18 cellular contexts compared by ENCODE assay signal in the genomic region with DNA sequence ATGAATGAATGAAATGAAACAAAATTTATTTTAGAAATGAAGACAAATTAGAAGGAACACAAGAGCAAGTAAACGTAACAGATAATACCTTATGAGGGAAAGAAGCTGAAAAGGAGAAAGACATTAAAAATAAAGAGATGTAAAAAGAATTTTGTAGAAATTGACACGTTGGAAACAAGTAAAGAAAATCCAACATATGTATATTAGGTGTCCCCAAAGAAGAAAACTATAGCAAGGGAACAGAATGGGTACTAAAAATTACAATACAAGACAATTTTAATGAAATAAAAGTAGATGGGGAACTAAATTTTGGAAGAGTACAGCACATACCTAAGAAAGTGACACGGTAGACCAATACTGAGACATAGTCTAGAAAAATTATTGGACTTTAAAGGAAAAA. TPM values are rescaled to one million over a fixed set of nuclear protein-coding genes. Genes with fewer than 3 reads are reported as not detected.
DNase-seq lines count a peak whose midpoint lies in the region; ATAC-seq and TF ChIP-seq lines count a peak whose summit lies in the region.
"Had no signal": no experiment of that assay in that cellular context is flagged by ENCODE, and none has a peak within 500 bp of the region (broad histone marks: within the 10 kb centered on the region; RNA-seq: fewer than 3 reads in every experiment).

No MANE protein-coding gene starts in this region.

- H3K4me3 ChIP-seq in HEK293 (ENCODE audit: low read depth, low read length) (no peak overlapping the region), coronary artery (no peak overlapping the region)
- H3K4me3 ChIP-seq: A549; BLaER1 treated with 17β-estradiol and CSF1 and Interleukin-3, amounts not matched to agents 10 nM and 100 nM had no signal

- DNase-seq in activated T-cell treated with anti-CD3 and anti-CD28 coated beads, Interleukin-2, amount 50 U/mL, for 72 hours = no peak
- no peak for DNase-seq in activated T-cell treated with anti-CD3 and anti-CD28 coated beads, Interleukin-2, amount 50 U/mL, for 48 hours
- DNase-seq in endothelial cell (ENCODE audit: low spot score) = no peak
- DNase-seq in activated CD8-positive, alpha-beta memory T cell treated with anti-CD3 and anti-CD28 coated beads for 24 hours = no peak
- DNase-seq in coronary artery (ENCODE audit: low spot score) = no peak
- DNase-seq: AML-193; Caco-2; Calu3; CD4-positive, alpha-beta T cell; CD8-positive, alpha-beta T cell; DMS79 treated with DMSO at 0.1 percent for 48 hours; GF-D8 had no signal

- no peak for ATAC-seq in activated T-cell treated with anti-CD3 and anti-CD28 coated beads, Interleukin-2, amount 50 U/mL, for 72 hours (replicated peaks in 1 of 2)
- ATAC-seq: A549; CD8-positive, alpha-beta T cell had no signal

- POLR2A ChIA-PET in HEK293 (lab: Yijun Ruan, JAX) = no interaction called here

- no peaks in the 10 kb centered on the region for H3K27me3 Mint-ChIP-seq in activated T-cell treated with anti-CD3 and anti-CD28 coated beads, Interleukin-2, amount 50 U/mL, for 72 hours (ENCODE audit: low read depth)
- peaks cover 2% of the 10 kb centered on the region for H3K27me3 Mint-ChIP-seq in endothelial cell (ENCODE audit: unreplicated experiment)
- H3K27me3 Mint-ChIP-seq: B cell; CD4-positive, alpha-beta T cell had no signal

- H3K4me1 Mint-ChIP-seq in activated T-cell treated with anti-CD3 and anti-CD28 coated beads, Interleukin-2, amount 50 U/mL, for 72 hours (ENCODE audit: low read depth) = peaks cover 36% of the 10 kb centered on the region
- H3K4me1 Mint-ChIP-seq in endothelial cell (ENCODE audit: unreplicated experiment) = peaks cover 9% of the 10 kb centered on the region

- peaks cover 0 to 7% of the 10 kb centered on the region in 2 experiments; a peak in 2 of 3 replicates for H3K36me3 ChIP-seq in HEK293 (ENCODE audit: control insufficient read depth in 2 of 2, insufficient read depth in 1 of 2, low read length in 2 of 2)

- no peaks in the 10 kb centered on the region for H3K9me3 ChIP-seq in HEK293 (ENCODE audit: control insufficient read depth, insufficient read depth, low read depth, low read length)

- no peak overlapping the region for H3K4me3 Mint-ChIP-seq in activated T-cell treated with anti-CD3 and anti-CD28 coated beads, Interleukin-2, amount 50 U/mL, for 72 hours
- peak overlapping the region; percentile 9 for H3K4me3 Mint-ChIP-seq in endothelial cell (ENCODE audit: unreplicated experiment)
- H3K4me3 Mint-ChIP-seq: B cell; CD4-positive, alpha-beta T cell; CD8-positive, alpha-beta T cell had no signal

- TF ChIP-seq CTCF in HEK293 (tag by site-specific recombination; IDR thresholded peaks at IDR 0.05) (no peak), endothelial cell (IDR thresholded peaks at IDR 0.05; ENCODE audit: unreplicated experiment) (no peak), coronary artery (IDR thresholded peaks at IDR 0.05) (no peak)

- peaks cover 2 to 16% of the 10 kb centered on the region in 2 donors for H3K36me3 Mint-ChIP-seq in activated T-cell treated with anti-CD3 and anti-CD28 coated beads, Interleukin-2, amount 50 U/mL, for 72 hours (ENCODE audit: insufficient read depth in 2 of 2)
- H3K36me3 Mint-ChIP-seq in endothelial cell (ENCODE audit: low read depth, unreplicated experiment) = peaks cover 18% of the 10 kb centered on the region

- peak overlapping the region; percentile 60 for H3K27ac Mint-ChIP-seq in activated T-cell treated with anti-CD3 and anti-CD28 coated beads, Interleukin-2, amount 50 U/mL, for 72 hours
- H3K27ac Mint-ChIP-seq in endothelial cell (ENCODE audit: unreplicated experiment) = no peak overlapping the region
- H3K27ac Mint-ChIP-seq: B cell; CD4-positive, alpha-beta T cell; CD8-positive, alpha-beta T cell had no signal

- H3K4me1 ChIP-seq in HEK293 (ENCODE audit: control insufficient read depth, insufficient read depth, low read length) = peaks cover 23% of the 10 kb centered on the region
- H3K4me1 ChIP-seq: Caco-2 had no signal

- H3K27ac ChIP-seq in HEK293 (ENCODE audit: extremely low read depth, low read depth, low read length) = no peak overlapping the region
- no peak overlapping the region for H3K27ac ChIP-seq in coronary artery
- H3K27ac ChIP-seq: 22Rv1; A549; BLaER1 treated with 17β-estradiol and CSF1 and Interleukin-3, amounts not matched to agents 10 nM and 100 nM; C4-2B had no signal

- no peaks in the 10 kb centered on the region for H3K9me3 Mint-ChIP-seq in activated T-cell treated with anti-CD3 and anti-CD28 coated beads, Interleukin-2, amount 50 U/mL, for 72 hours
- peaks cover 5% of the 10 kb centered on the region for H3K9me3 Mint-ChIP-seq in endothelial cell (ENCODE audit: unreplicated experiment)
- H3K9me3 Mint-ChIP-seq: CD4-positive, alpha-beta T cell; CD8-positive, alpha-beta T cell had no signal

- CTCF ChIA-PET in HEK293 (lab: Yijun Ruan, JAX) = interaction anchor here (1.0 kb wide), 1 partner anchor 60 kb away, joined by 5 read pairs; the partner anchor contains the start of gene YARS2

TF ChIP-seq in HEK293, 187 proteins besides CTCF, POLR2A, EP300 and RAD21:
- no peak for TF ChIP-seq ZNF18 (tag by site-specific recombination; IDR thresholded peaks at IDR 0.05)
- TF ChIP-seq ZNF133 (tag by site-specific recombination; IDR thresholded peaks at IDR 0.05) = peak; percentile 97
- TF ChIP-seq ZFP3 (tag by site-specific recombination; IDR thresholded peaks at IDR 0.05; ENCODE audit: low read depth) = no peak
- no peak for TF ChIP-seq ZNF157 (tag by site-specific recombination; IDR thresholded peaks at IDR 0.05)
- TF ChIP-seq RBAK (tag by site-specific recombination; IDR thresholded peaks at IDR 0.05) = no peak
- TF ChIP-seq ZSCAN23 (tag by site-specific recombination; IDR thresholded peaks at IDR 0.05) = no peak
- TF ChIP-seq SP3 (tag by site-specific recombination; IDR thresholded peaks at IDR 0.05) = no peak
- TF ChIP-seq ZNF274 (IDR thresholded peaks at IDR 0.05; ENCODE audit: low read length) = no peak
- TF ChIP-seq ZNF274 (tag by site-specific recombination; IDR thresholded peaks at IDR 0.05; ENCODE audit: borderline replicate concordance) = no peak
- no peak for TF ChIP-seq ZNF2 (tag by site-specific recombination; IDR thresholded peaks at IDR 0.05)
- TF ChIP-seq SETDB1 (IDR thresholded peaks at IDR 0.05; ENCODE audit: insufficient read length, low read length) = peak; percentile 52

RNA-seq across cellular contexts. Expression of gene DNM1L, which starts 16.7 kb away (rescaled TPM):
- 10 to 100 TPM; 60.0 to 60.3 TPM for total RNA-seq in activated T-cell treated with anti-CD3 and anti-CD28 coated beads, Interleukin-2, amount 50 U/mL, for 72 hours
- 82.1 TPM for total RNA-seq in endothelial cell (ENCODE audit: unreplicated experiment)

RNA-seq across cellular contexts. Expression of gene YARS2, which starts 59.9 kb away (rescaled TPM):
- total RNA-seq in activated T-cell treated with anti-CD3 and anti-CD28 coated beads, Interleukin-2, amount 50 U/mL, for 72 hours = 10 to 100 TPM; 14.5 to 25.4 TPM
- 29.0 TPM for total RNA-seq in endothelial cell (ENCODE audit: unreplicated experiment)
